ENCODE assay signal across 21 cellular contexts in the genomic region with DNA sequence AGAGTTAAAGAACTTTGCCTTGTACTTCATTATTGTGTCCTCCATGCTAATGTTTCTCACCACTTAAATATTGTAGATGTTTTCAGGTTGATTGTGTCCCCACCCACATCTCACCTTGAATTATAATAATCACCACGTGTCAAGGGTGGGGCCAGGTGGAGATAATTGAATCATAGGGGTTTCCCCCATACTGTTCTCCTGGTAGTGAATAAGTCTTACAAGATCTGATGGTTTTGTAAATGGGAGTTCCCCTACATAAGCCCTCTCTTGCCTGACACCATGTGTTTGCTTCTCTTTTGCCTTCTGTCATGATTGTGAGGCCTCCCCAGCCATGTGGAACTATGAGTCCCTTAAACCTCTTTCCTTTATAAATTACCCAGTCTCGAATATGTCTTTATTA.
"Had no signal": no experiment of that assay in that cellular context is flagged by ENCODE, and none has a peak within 500 bp of the region (broad histone marks: within the 10 kb centered on the region; RNA-seq: fewer than 3 reads in every experiment).

No MANE protein-coding gene starts in this region.

- H3K4me1 ChIP-seq: colonic mucosa, left lung, psoas muscle had no signal

- DNase-seq: colonic mucosa; effector CD8-positive, alpha-beta T cell; heart right ventricle; hippocampal formation; left cardiac atrium; left lung; natural killer cell; occipital lobe; ovary; posterior cingulate gyrus; psoas muscle; right cardiac atrium; spleen; stimulated activated CD4-positive, alpha-beta T cell treated with anti-CD3 and anti-CD28 coated beads, Interleukin-4, amount 100 ng/mL, for 4 hours; stimulated activated naive CD8-positive, alpha-beta T cell treated with anti-CD3 and anti-CD28 coated beads, Interleukin-15, Interleukin-2, amounts not matched to agents 100 U/mL and 50 U/mL, for 24 hours; substantia nigra; testis; tibial artery had no signal

- H3K36me3 ChIP-seq: colonic mucosa, gastroesophageal sphincter, heart right ventricle, left lung, ovary, spleen, tibial artery had no signal

- H3K4me3 ChIP-seq: colonic mucosa, gastroesophageal sphincter, heart right ventricle, left lung, ovary, psoas muscle, skin epidermis, spleen, testis, tibial artery had no signal

- H3K9me3 ChIP-seq: colonic mucosa, gastroesophageal sphincter, ovary, psoas muscle, testis, tibial artery had no signal

- ATAC-seq: gastroesophageal sphincter; heart right ventricle; left cardiac atrium; left lung; natural killer cell; psoas muscle; right cardiac atrium; stimulated activated memory B cell treated with anti-CD40 and anti-IgM and Interleukin-4, amounts not matched to agents 10 μg/mL and 1 μg/mL and 100 μg/mL, for 72 hours; stimulated activated naive CD8-positive, alpha-beta T cell treated with anti-CD3 and anti-CD28 coated beads, Interleukin-15, Interleukin-2, amounts not matched to agents 100 U/mL and 50 U/mL, for 24 hours had no signal

- H3K27me3 ChIP-seq: colonic mucosa, gastroesophageal sphincter, heart right ventricle, left lung, ovary, spleen, testis, tibial artery had no signal

- H3K27ac ChIP-seq: colonic mucosa, gastroesophageal sphincter, heart right ventricle, left lung, ovary, psoas muscle, skin epidermis, spleen, testis, tibial artery had no signal
